In the genomic region with DNA sequence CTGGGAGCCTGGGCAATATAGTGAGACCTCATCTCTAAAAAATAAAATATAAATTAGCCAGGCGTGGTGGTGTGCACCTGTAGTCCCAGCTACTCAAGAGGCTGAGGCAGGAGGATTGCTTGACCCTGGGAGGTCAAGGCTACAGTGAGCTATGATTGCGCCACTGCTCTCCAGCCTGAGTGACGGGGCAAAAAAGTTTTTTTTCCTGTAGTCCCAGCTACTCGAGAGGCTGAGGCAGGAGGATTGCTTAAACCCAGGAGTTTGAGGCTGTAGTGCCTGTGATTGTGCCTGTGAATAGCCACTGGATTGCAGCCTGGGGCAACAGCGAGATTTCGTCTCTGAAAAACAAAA, we compare ENCODE assay signal across 8 cellular contexts. TPM values are rescaled to one million over a fixed set of nuclear protein-coding genes. Genes with fewer than 3 reads are reported as not detected.
DNase-seq lines count a peak whose midpoint lies in the region; ATAC-seq, FAIRE-seq and TF ChIP-seq lines count a peak whose summit lies in the region.
"Not testable (repeated sequence)": the region's sequence is repeated elsewhere in the genome, so short reads cannot be mapped to it uniquely, and the experiment has no call there.
"Had no signal": no experiment of that assay in that cellular context is flagged by ENCODE, and none has a peak within 500 bp of the region (broad histone marks: within the 10 kb centered on the region; RNA-seq: fewer than 3 reads in every experiment).

No MANE protein-coding gene starts in this region.

- intact Hi-C loops in esophagus muscularis mucosa (cut with DNase I); HepG2 (cut with micrococcal nuclease; ENCODE audit: unreplicated experiment); gastrocnemius medialis (cut with DNase I; ENCODE audit: low total_unique reads): not testable (repeated sequence)

- not testable (repeated sequence) for H3K9me3 ChIP-seq in astrocyte (ENCODE audit: insufficient read depth, low read depth, low read length); esophagus muscularis mucosa; HepG2 (ENCODE audit: low read length); osteoblast (ENCODE audit: low read depth, low read length); gastrocnemius medialis; thoracic aorta

- H3K27ac Mint-ChIP-seq in HFFc6 (peak overlapping the region; percentile 56; the same call in 1 of the 2 replicates), astrocyte (ENCODE audit: unreplicated experiment) (peak overlapping the region; percentile 91)

- TF ChIP-seq CTCF in HFFc6 (IDR thresholded peaks at IDR 0.05); astrocyte (IDR thresholded peaks at IDR 0.05; ENCODE audit: insufficient read depth, low read depth, low read length); esophagus muscularis mucosa (IDR thresholded peaks at IDR 0.05); HepG2 (CRISPR knock-in tag; IDR thresholded peaks at IDR 0.05); osteoblast (IDR thresholded peaks at IDR 0.05; ENCODE audit: extremely low read depth, low read depth, low read length); gastrocnemius medialis (IDR thresholded peaks at IDR 0.05 in 4 of 5, conservative IDR thresholded peaks at IDR 0.05 in 1 of 5); thoracic aorta (IDR thresholded peaks at IDR 0.05): not testable (repeated sequence)

- H3K4me3 ChIP-seq in astrocyte (ENCODE audit: insufficient read depth, low read depth, low read length); esophagus muscularis mucosa; HepG2 (replicated peaks in 1 of 3; ENCODE audit: insufficient read depth in 1 of 3, low read depth in 2 of 3, low read length in 3 of 3); osteoblast (ENCODE audit: insufficient read depth, low read length); gastrocnemius medialis: not testable (repeated sequence)
- peak overlapping the region; percentile 22 for H3K4me3 ChIP-seq in thoracic aorta

- H3K36me3 Mint-ChIP-seq in HFFc6 (ENCODE audit: low read depth) (peaks cover 46% of the 10 kb centered on the region), astrocyte (ENCODE audit: low read depth, unreplicated experiment) (peaks cover 29% of the 10 kb centered on the region)

- not testable (repeated sequence) for H3K9ac ChIP-seq in astrocyte (ENCODE audit: low read length); HepG2 (ENCODE audit: insufficient read depth, low read depth, low read length)

- not testable (repeated sequence) for TF ChIP-seq RAD21 in HepG2 (CRISPR knock-in tag; IDR thresholded peaks at IDR 0.05)

- H3K4me2 ChIP-seq in astrocyte (ENCODE audit: low read length); HepG2 (ENCODE audit: low read depth, low read length); osteoblast (ENCODE audit: insufficient read depth, low read length): not testable (repeated sequence)

- peaks cover 16% of the 10 kb centered on the region for H3K36me3 ChIP-seq in astrocyte (ENCODE audit: insufficient read depth, low read length)
- not testable (repeated sequence) for H3K36me3 ChIP-seq in esophagus muscularis mucosa; HepG2 (replicated peaks in 1 of 2; ENCODE audit: control insufficient read depth in 1 of 2, insufficient read depth in 2 of 2, low read length in 2 of 2); gastrocnemius medialis; thoracic aorta
- peaks cover 40% of the 10 kb centered on the region for H3K36me3 ChIP-seq in osteoblast (ENCODE audit: insufficient read depth, low read length)

- not testable (repeated sequence) for H3K27me3 Mint-ChIP-seq in HFFc6 (ENCODE audit: insufficient read depth); astrocyte (ENCODE audit: low read depth, unreplicated experiment)

- ATAC-seq in HepG2, gastrocnemius medialis: not testable (repeated sequence)
- peak; percentile 11 for ATAC-seq in thoracic aorta (ENCODE audit: insufficient number of reproducible peaks, low FRiP score, low read depth)

- not testable (repeated sequence) for H3K4me3 Mint-ChIP-seq in HFFc6; astrocyte (ENCODE audit: unreplicated experiment)

- not testable (repeated sequence) for FAIRE-seq in astrocyte (lab: Jason Lieb, UNC); HepG2 (lab: Jason Lieb, UNC)

- CTCF ChIA-PET in HepG2 (lab: Yijun Ruan, JAX; ENCODE audit: low intra/inter-chr PET ratio, low total read pairs): not testable (repeated sequence)

- peaks cover 50% of the 10 kb centered on the region for H3K4me1 ChIP-seq in astrocyte (ENCODE audit: insufficient read depth, low read length)
- H3K4me1 ChIP-seq in esophagus muscularis mucosa: peaks cover 72 to 89% (median 83%) of the 10 kb centered on the region in 4 donors
- not testable (repeated sequence) for H3K4me1 ChIP-seq in HepG2 (ENCODE audit: insufficient read depth, low read length)
- H3K4me1 ChIP-seq in osteoblast (ENCODE audit: insufficient read depth, low read length): peaks cover 48% of the 10 kb centered on the region
- peaks cover 10 to 16% of the 10 kb centered on the region in 2 donors for H3K4me1 ChIP-seq in gastrocnemius medialis
- peaks cover 81 to 93% of the 10 kb centered on the region in 2 donors for H3K4me1 ChIP-seq in thoracic aorta (ENCODE audit: control insufficient read depth in 1 of 2, low read depth in 2 of 2)

- H3K79me2 ChIP-seq in astrocyte (ENCODE audit: insufficient read depth, low read length): peaks cover 89% of the 10 kb centered on the region
- H3K79me2 ChIP-seq in HepG2 (ENCODE audit: insufficient read depth, low read length): not testable (repeated sequence)
- peaks cover 87% of the 10 kb centered on the region for H3K79me2 ChIP-seq in osteoblast (ENCODE audit: insufficient read depth, low read length)

- H3K27me3 ChIP-seq in astrocyte (ENCODE audit: insufficient read depth, low read length); esophagus muscularis mucosa; HepG2 (ENCODE audit: control insufficient read depth in 1 of 2, insufficient read depth in 2 of 2, low read length in 2 of 2); osteoblast (ENCODE audit: insufficient read depth, low read length); gastrocnemius medialis; thoracic aorta (replicated peaks; ENCODE audit: insufficient read depth): not testable (repeated sequence)

- H4K20me1 ChIP-seq in astrocyte (ENCODE audit: insufficient read depth, low read length); HepG2 (ENCODE audit: insufficient read depth, low read length); osteoblast (ENCODE audit: insufficient read depth, low read length): not testable (repeated sequence)

- H2AFZ ChIP-seq in astrocyte (ENCODE audit: low read depth, low read length); HepG2 (ENCODE audit: low read length); osteoblast (ENCODE audit: low read length): not testable (repeated sequence)

- H3K4me1 Mint-ChIP-seq in HFFc6 (ENCODE audit: low read depth) (peaks cover 84% of the 10 kb centered on the region), astrocyte (ENCODE audit: low read depth, unreplicated experiment) (peaks cover 66% of the 10 kb centered on the region)

- WGBS in esophagus muscularis mucosa: 95% methylated on average over 6 of the region's 6 CpGs
- WGBS in HepG2 (ENCODE audit: low lambda C conversion rate): 28% methylated on average over 6 of the region's 6 CpGs

- not testable (repeated sequence) for TF ChIP-seq POLR2A in esophagus muscularis mucosa (IDR thresholded peaks at IDR 0.05; ENCODE audit: low read depth); HepG2 (IDR thresholded peaks at IDR 0.05; ENCODE audit: insufficient read depth in 1 of 2, low read depth in 2 of 2, low read length in 2 of 2); gastrocnemius medialis (IDR thresholded peaks at IDR 0.05)

- in situ Hi-C loops in HepG2 (cut with HindIII; ENCODE audit: extremely low pct_ligation_motif_present, low pct_unique_long_range_greater_than_20kb): loop anchor here (5.0 kb wide), 1 partner anchor 92 kb away; no protein-coding TSS in a partner anchor
- in situ Hi-C loops in gastrocnemius medialis (cut with MboI; ENCODE audit: low sequenced_read_pairs in 4 of 4): not testable (repeated sequence)

- not testable (repeated sequence) for TF ChIP-seq EP300 in esophagus muscularis mucosa (IDR thresholded peaks at IDR 0.05); HepG2 (IDR thresholded peaks at IDR 0.05; ENCODE audit: low read depth in 2 of 2, low read length in 2 of 2); HepG2 (CRISPR knock-in tag; IDR thresholded peaks at IDR 0.05; ENCODE audit: borderline replicate concordance)

- not testable (repeated sequence) for H3K9me3 Mint-ChIP-seq in HFFc6; astrocyte (ENCODE audit: unreplicated experiment)

- BruUV-seq in HepG2 (replicated peaks; lab: Mats Ljungman, UMichigan): not testable (repeated sequence)

- H3K27ac ChIP-seq in astrocyte (ENCODE audit: low read depth, low read length) (peak overlapping the region; percentile 78), esophagus muscularis mucosa (replicated peaks in 1 of 4) (peak overlapping the region in 3 of 4 donors; percentile 1 to 82 (median 9)), osteoblast (ENCODE audit: low read depth, low read length) (peak overlapping the region; percentile 96), gastrocnemius medialis (peak overlapping the region in 3 of 4 donors; percentile 1 to 24 (median 5)), thoracic aorta (peak overlapping the region; percentile 88 to 97)
- H3K27ac ChIP-seq in HepG2 (ENCODE audit: extremely low read length, insufficient read depth, low read length): not testable (repeated sequence)

- POLR2A ChIA-PET in HepG2 (lab: Yijun Ruan, JAX): not testable (repeated sequence)

- DNase-seq in HFFc6; astrocyte (ENCODE audit: low read depth); esophagus muscularis mucosa (ENCODE audit: extremely low spot score); HepG2 (ENCODE audit: low spot score); osteoblast (ENCODE audit: insufficient read length, low spot score, missing footprints); gastrocnemius medialis; thoracic aorta (ENCODE audit: low spot score): not testable (repeated sequence)

RNA-seq across cellular contexts. Expression of a gene that starts 49.5 kb away (rescaled TPM):
- total RNA-seq in HFFc6 (2021; fragmentation: NEBNext Ultra II Directional; extraction: Animal tissue kit (Norgen Biotek cat#: 25700)): 100 to 1,000 TPM; 464 to 821 (median 485) TPM
- total RNA-seq in astrocyte: 930 and 1,304 TPM in 2 replicates
- total RNA-seq in esophagus muscularis mucosa: 1,000 to 10,000 TPM in 1 of 4 donors, 100 to 1,000 TPM in 3; 712 to 1,070 (median 762) TPM
- 0.32 and 1.1 TPM in 2 replicates for total RNA-seq in HepG2 (2016; rRNA removed; fragmentation: Illumina TruSeq; extraction: Trizol)
- total RNA-seq in HepG2 (2016; cell fraction: cytosol; rRNA removed; fragmentation: Illumina TruSeq; extraction: Trizol; ENCODE audit: low read depth): 0.30 TPM in 1 of 2 replicates, not detected in the other
- total RNA-seq in HepG2 (2016; cell fraction: insoluble cytoplasmic fraction; rRNA removed; fragmentation: Illumina TruSeq; extraction: Trizol): 0.46 and 0.52 TPM in 2 replicates
- total RNA-seq in HepG2 (2016; cell fraction: membrane; rRNA removed; fragmentation: Illumina TruSeq; extraction: Trizol): not detected in 2 replicates
- 0.93 and 0.94 TPM in 2 replicates for total RNA-seq in HepG2 (2016; cell fraction: nucleus; rRNA removed; fragmentation: Illumina TruSeq; extraction: Trizol)
- polyA plus RNA-seq in HepG2 (2011; rRNA removed): 1.3 and 1.6 TPM in 2 replicates
- polyA plus RNA-seq in HepG2 (2011; cell fraction: cytosol; rRNA removed): 0.96 and 1.2 TPM in 2 replicates
- 0.83 and 1.3 TPM in 2 replicates for polyA plus RNA-seq in HepG2 (2011; cell fraction: nucleus; rRNA removed)
- 0.36 and 0.42 TPM in 2 replicates for polyA plus RNA-seq in HepG2 (2012)
- 0.14 and 0.24 TPM in 2 replicates for polyA plus RNA-seq in HepG2 (2016; cell fraction: cytosol; fragmentation: Illumina TruSeq; extraction: Trizol; ENCODE audit: low read depth)
- polyA plus RNA-seq in HepG2 (2016; cell fraction: insoluble cytoplasmic fraction; fragmentation: Illumina TruSeq; extraction: Trizol; ENCODE audit: low read depth): 0.52 and 0.59 TPM in 2 replicates
- polyA plus RNA-seq in HepG2 (2016; cell fraction: membrane; fragmentation: Illumina TruSeq; extraction: Trizol; ENCODE audit: low read depth): 0.27 and 0.38 TPM in 2 replicates
- polyA plus RNA-seq in HepG2 (2016; cell fraction: nucleus; fragmentation: Illumina TruSeq; extraction: Trizol; ENCODE audit: insufficient read depth, low read depth): 1.6 and 1.9 TPM in 2 replicates
- polyA minus RNA-seq in HepG2 (2011; rRNA and poly(A)+ RNA removed; ENCODE audit: low replicate concordance): 0.62 and 1.8 TPM in 2 replicates
- 0.53 and 1.3 TPM in 2 replicates for polyA minus RNA-seq in HepG2 (2011; cell fraction: cytosol; rRNA and poly(A)+ RNA removed)
- polyA minus RNA-seq in HepG2 (2011; cell fraction: nucleus; rRNA and poly(A)+ RNA removed): not detected in 2 replicates
- total RNA-seq in osteoblast: 680 and 715 TPM in 2 replicates
- total RNA-seq in gastrocnemius medialis: 100 to 1,000 TPM; 117 to 241 (median 152) TPM
- 1,000 to 10,000 TPM; 4,453 to 6,615 TPM for total RNA-seq in thoracic aorta
- total RNA-seq: A673 had no signal

Comparison
In these comparisons a context has a peak if more than half of its experiments do, and no peak if none do; other contexts are left out.
1. RNA of a gene that starts 49.5 kb away (total RNA-seq): 4,453 to 6,615 TPM in thoracic aorta, 930 to 1,304 TPM in astrocyte, 712 to 1,070 TPM in esophagus muscularis mucosa, 680 to 715 TPM in osteoblast, 464 to 821 TPM in HFFc6 and 117 to 241 TPM in gastrocnemius medialis; 0.30 to 1.1 TPM in HepG2; every median in the first group is over 10 times any median in the second.